Comparison of ENCODE assay signal across 37 cellular contexts in the genomic region with DNA sequence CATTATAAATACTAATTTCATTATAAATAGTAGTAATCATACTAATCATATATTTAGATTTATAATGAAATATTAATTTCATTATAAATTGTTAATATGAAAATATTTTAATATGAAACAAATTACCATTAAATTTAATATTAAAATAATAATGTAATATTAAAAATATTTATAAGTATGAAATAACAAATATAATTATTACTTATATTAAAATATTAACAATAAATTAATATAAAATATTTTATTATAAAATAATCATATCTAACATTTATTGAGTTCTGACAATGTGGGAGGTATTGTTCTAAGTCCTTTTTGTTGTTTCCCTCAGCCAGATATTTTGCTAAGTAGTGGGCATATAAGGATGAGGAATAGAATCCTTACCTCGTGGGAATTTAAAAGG.
"Had no signal": no experiment of that assay in that cellular context is flagged by ENCODE, and none has a peak within 500 bp of the region (broad histone marks: within the 10 kb centered on the region; RNA-seq: fewer than 3 reads in every experiment).

No MANE protein-coding gene starts in this region.

- H3K4me3 Mint-ChIP-seq: activated B cell treated with CpG ODN at 0.5 μM for 24 hours; activated CD8-positive, alpha-beta T cell treated with anti-CD3 and anti-CD28 coated beads for 36 hours; activated naive CD4-positive, alpha-beta T cell treated with anti-CD3 and anti-CD28 coated beads for 36 hours; activated naive CD4-positive, alpha-beta T cell treated with anti-CD3 and anti-CD28 coated beads, Interleukin-2, amount 50 U/mL, for 24 hours; activated naive CD8-positive, alpha-beta T cell treated with anti-CD3 and anti-CD28 coated beads for 36 hours; activated naive CD8-positive, alpha-beta T cell treated with anti-CD3 and anti-CD28 coated beads, Interleukin-2, amount 50 U/mL, for 24 hours; activated T-cell treated with anti-CD3 and anti-CD28 coated beads, Interleukin-2, amount 50 U/mL, for 4 hours; activated T-helper 1 cell treated with anti-CD3 and anti-CD28 coated beads, Interleukin-12 subunit alpha, Interleukin-12 subunit beta, Interleukin-2, Interleukin-4 antibody, amounts not matched to agents 30 ng/mL and 10 ng/mL and 1 ng/mL, durations not matched to agents 14 hours and 24 hours and 36 hours; brain; dendritic cell treated with granulocyte-macrophage colony-stimulating factor and Interleukin-4, amounts not matched to agents 40 ng/mL and 50 ng/mL, for 4 days; T-helper 17 cell; T-helper 2 cell treated with Interferon-gamma antibody and Interleukin-4, amounts not matched to agents 5 μg/mL and 100 μg/mL, for 36 hours had no signal

- H3K4me1 Mint-ChIP-seq: activated B cell treated with CpG ODN at 0.5 μM for 24 hours; activated naive CD4-positive, alpha-beta T cell treated with anti-CD3 and anti-CD28 coated beads, Interleukin-2, amount 50 U/mL, for 24 hours; activated naive CD8-positive, alpha-beta T cell treated with anti-CD3 and anti-CD28 coated beads for 36 hours; activated naive CD8-positive, alpha-beta T cell treated with anti-CD3 and anti-CD28 coated beads, Interleukin-2, amount 50 U/mL, for 24 hours; brain; T-helper 17 cell had no signal

- H3K36me3 Mint-ChIP-seq: activated naive CD4-positive, alpha-beta T cell treated with anti-CD3 and anti-CD28 coated beads, Interleukin-2, amount 50 U/mL, for 24 hours; activated naive CD8-positive, alpha-beta T cell treated with anti-CD3 and anti-CD28 coated beads for 36 hours had no signal

- H3K27me3 ChIP-seq: adrenal gland, ascending aorta, breast epithelium, cardiac muscle cell, dorsolateral prefrontal cortex, esophagus squamous epithelium, gastroesophageal sphincter, heart right ventricle had no signal

- H3K27ac Mint-ChIP-seq: activated B cell treated with CpG ODN at 0.5 μM for 24 hours; activated CD8-positive, alpha-beta T cell treated with anti-CD3 and anti-CD28 coated beads for 36 hours; activated naive CD4-positive, alpha-beta T cell treated with anti-CD3 and anti-CD28 coated beads for 36 hours; activated naive CD4-positive, alpha-beta T cell treated with anti-CD3 and anti-CD28 coated beads, Interleukin-2, amount 50 U/mL, for 24 hours; activated naive CD8-positive, alpha-beta T cell treated with anti-CD3 and anti-CD28 coated beads for 36 hours; activated naive CD8-positive, alpha-beta T cell treated with anti-CD3 and anti-CD28 coated beads, Interleukin-2, amount 50 U/mL, for 24 hours; activated T-helper 1 cell treated with anti-CD3 and anti-CD28 coated beads, Interleukin-12 subunit alpha, Interleukin-12 subunit beta, Interleukin-2, Interleukin-4 antibody, amounts not matched to agents 30 ng/mL and 10 ng/mL and 1 ng/mL, durations not matched to agents 14 hours and 24 hours and 36 hours; activated T-helper 2 cell treated with anti-CD3 and anti-CD28 coated beads, Interferon-gamma antibody, Interleukin-2, Interleukin-4, amounts not matched to agents 10 μg/mL and 5 μg/mL and 100 μg/mL, durations not matched to agents 14 hours and 24 hours and 36 hours; brain; dendritic cell treated with granulocyte-macrophage colony-stimulating factor and Interleukin-4, amounts not matched to agents 40 ng/mL and 50 ng/mL, for 4 days; T-helper 17 cell; T-helper 2 cell treated with Interferon-gamma antibody and Interleukin-4, amounts not matched to agents 5 μg/mL and 100 μg/mL, for 36 hours had no signal

- H3K27me3 Mint-ChIP-seq: activated B cell treated with CpG ODN at 0.5 μM for 24 hours; activated CD8-positive, alpha-beta T cell treated with anti-CD3 and anti-CD28 coated beads for 36 hours; activated naive CD4-positive, alpha-beta T cell treated with anti-CD3 and anti-CD28 coated beads, Interleukin-2, amount 50 U/mL, for 24 hours; activated naive CD8-positive, alpha-beta T cell treated with anti-CD3 and anti-CD28 coated beads for 36 hours; activated naive CD8-positive, alpha-beta T cell treated with anti-CD3 and anti-CD28 coated beads, Interleukin-2, amount 50 U/mL, for 24 hours; dendritic cell treated with granulocyte-macrophage colony-stimulating factor and Interleukin-4, amounts not matched to agents 40 ng/mL and 50 ng/mL, for 4 days; T-helper 17 cell had no signal

- DNase-seq: activated B cell treated with CpG ODN at 0.5 μM for 24 hours; activated CD4-positive, alpha-beta T cell treated with anti-CD3 and anti-CD28 coated beads for 48 hours; activated CD4-positive, alpha-beta T cell treated with anti-CD3 and anti-CD28 coated beads, Interleukin-2, amount 50 U/mL, for 1 hour; activated CD4-positive, alpha-beta T cell treated with anti-CD3 and anti-CD28 coated beads, Interleukin-2, amount 50 U/mL, for 48 hours; activated CD8-positive, alpha-beta memory T cell treated with anti-CD3 and anti-CD28 coated beads for 24 hours; activated CD8-positive, alpha-beta T cell treated with anti-CD3 and anti-CD28 coated beads for 36 hours; activated effector memory CD4-positive, alpha-beta T cell treated with anti-CD3 and anti-CD28 coated beads, Interleukin-2, amount 50 U/mL, for 16 hours; activated naive CD4-positive, alpha-beta T cell treated with anti-CD3 and anti-CD28 coated beads for 36 hours; activated naive CD8-positive, alpha-beta T cell treated with anti-CD3 and anti-CD28 coated beads for 36 hours; activated naive CD8-positive, alpha-beta T cell treated with anti-CD3 and anti-CD28 coated beads, Interleukin-2, amount 50 U/mL, for 24 hours; activated T-cell treated with anti-CD3 and anti-CD28 coated beads, Interleukin-2, amount 50 U/mL, for 4 hours; amygdala; central memory CD4-positive, alpha-beta T cell; cerebellar nuclear complex; dorsolateral prefrontal cortex; effector memory CD4-positive, alpha-beta T cell; esophagus squamous epithelium; heart right ventricle; T-helper 1 cell; T-helper 17 cell; T1000 had no signal

- H3K9me3 ChIP-seq: adrenal gland, ascending aorta, breast epithelium, gastroesophageal sphincter had no signal

- ATAC-seq: activated CD4-positive, CD25-positive, alpha-beta regulatory T cell treated with anti-CD3 and anti-CD28 coated beads, Interleukin-2, amount 50 U/mL, for 24 hours; activated CD8-positive, alpha-beta T cell treated with anti-CD3 and anti-CD28 coated beads for 36 hours; activated naive CD8-positive, alpha-beta T cell treated with anti-CD3 and anti-CD28 coated beads, Interleukin-2, amount 50 U/mL, for 24 hours; activated T-cell treated with anti-CD3 and anti-CD28 coated beads, Interleukin-2, amount 50 U/mL, for 4 hours; gastroesophageal sphincter; heart right ventricle; T-helper 17 cell had no signal

- H3K4me1 ChIP-seq: adrenal gland, ascending aorta, breast epithelium, esophagus squamous epithelium, gastroesophageal sphincter, heart right ventricle had no signal

- H3K27ac ChIP-seq: adrenal gland, ascending aorta, breast epithelium, cardiac muscle cell, coronary artery, epithelial cell of prostate, esophagus squamous epithelium, gastroesophageal sphincter, heart right ventricle, VCaP had no signal

- FAIRE-seq: endothelial cell of umbilical vein had no signal

- H3K36me3 ChIP-seq: adrenal gland, ascending aorta, breast epithelium, cardiac muscle cell, esophagus squamous epithelium, heart right ventricle had no signal

- H3K4me3 ChIP-seq: adrenal gland, ascending aorta, breast epithelium, cardiac muscle cell, coronary artery, dorsolateral prefrontal cortex, esophagus squamous epithelium, gastroesophageal sphincter, heart right ventricle had no signal
